In genomic region chr13:67754016-67754415, GRCh38 we compare ENCODE assay signal across 22 cellular contexts.
DNase-seq lines count a peak whose midpoint lies in the region; ATAC-seq, FAIRE-seq and TF ChIP-seq lines count a peak whose summit lies in the region.
"Had no signal": no experiment of that assay in that cellular context is flagged by ENCODE, and none has a peak within 500 bp of the region (broad histone marks: within the 10 kb centered on the region; RNA-seq: fewer than 3 reads in every experiment).

No MANE protein-coding gene starts in this region.

- H2BK15ac ChIP-seq in H1 (ENCODE audit: low read length) (no peak overlapping the region), neuronal stem cell (ENCODE audit: low read length) (no peak overlapping the region)

- H3K23me2 ChIP-seq in H1 (ENCODE audit: low read depth, low read length) = no peaks in the 10 kb centered on the region

- H4K20me1 ChIP-seq in H1 (replicated peaks in 1 of 2; ENCODE audit: control insufficient read depth in 1 of 2, insufficient read depth in 2 of 2, low read length in 2 of 2) (no peaks in the 10 kb centered on the region), neural progenitor cell (ENCODE audit: low read depth) (no peaks in the 10 kb centered on the region)
- H4K20me1 ChIP-seq: BLaER1 treated with 17β-estradiol and CSF1 and Interleukin-3, amounts not matched to agents 10 nM and 100 nM had no signal

- DNase-seq in H1 (ENCODE audit: low read depth in 1 of 2, low spot score in 2 of 2) (no peak), neural progenitor cell (ENCODE audit: low spot score) (peak; percentile 90), neuronal stem cell (ENCODE audit: low spot score) (peak; percentile 69), amygdala (lab: John Stamatoyannopoulos, UW) (no peak)
- DNase-seq: AML-193; Caco-2; Calu3; CD4-positive, alpha-beta T cell; CD8-positive, alpha-beta T cell; DMS79 treated with DMSO at 0.1 percent for 48 hours; GF-D8 had no signal

- no peak for TF ChIP-seq POLR2A in H1 (IDR thresholded peaks at IDR 0.05; ENCODE audit: control extremely low read depth in 1 of 2, low read depth in 2 of 2, low read length in 2 of 2)

- no peak overlapping the region for H3K14ac ChIP-seq in H1 (ENCODE audit: insufficient read length)
- no peak overlapping the region for H3K14ac ChIP-seq in neuronal stem cell (ENCODE audit: low read length)

- no peaks in the 10 kb centered on the region for H3K79me2 ChIP-seq in H1 (ENCODE audit: control insufficient read depth in 1 of 2, insufficient read depth in 2 of 2, low read length in 2 of 2)
- H3K79me2 ChIP-seq in neural progenitor cell (ENCODE audit: low read depth) = no peaks in the 10 kb centered on the region

- ATAC-seq in GM21390 (IDR thresholded peaks at IDR 0.05; ENCODE audit: unreplicated experiment) = no peak
- ATAC-seq in GM21526 (IDR thresholded peaks at IDR 0.05; ENCODE audit: low FRiP score, unreplicated experiment) = no peak
- ATAC-seq: A549; CD8-positive, alpha-beta T cell had no signal

- H3K27me3 ChIP-seq in H1 (replicated peaks in 1 of 4; ENCODE audit: control insufficient read depth in 3 of 4, extremely low read depth in 1 of 4, insufficient read depth in 3 of 4, low read length in 3 of 4) (no peaks in the 10 kb centered on the region), neural progenitor cell (no peaks in the 10 kb centered on the region), neuronal stem cell (ENCODE audit: control insufficient read depth in 3 of 3, insufficient read depth in 3 of 3, low read depth in 1 of 3, low read length in 3 of 3) (no peaks in the 10 kb centered on the region)
- H3K27me3 ChIP-seq: BLaER1 treated with 17β-estradiol and CSF1 and Interleukin-3, amounts not matched to agents 10 nM and 100 nM had no signal

- no peak overlapping the region for H4K5ac ChIP-seq in H1 (ENCODE audit: insufficient read length, low read depth, low read length)

- H2BK5ac ChIP-seq in H1 (ENCODE audit: low read depth, low read length) (no peak overlapping the region), neuronal stem cell (ENCODE audit: low read length) (no peak overlapping the region)

- H3K9ac ChIP-seq in H1 (replicated peaks in 1 of 4; ENCODE audit: extremely low read depth in 1 of 4, low read depth in 3 of 4, low read length in 3 of 4) (no peak overlapping the region), neural progenitor cell (no peak overlapping the region), neuronal stem cell (ENCODE audit: low read depth, low read length, poor library complexity) (no peak overlapping the region)
- H3K9ac ChIP-seq: BLaER1 treated with 17β-estradiol and CSF1 and Interleukin-3, amounts not matched to agents 10 nM and 100 nM had no signal

- H4K91ac ChIP-seq in H1 (replicated peaks; ENCODE audit: insufficient read length, low read length) (no peak overlapping the region), neuronal stem cell (ENCODE audit: low read depth, low read length, poor library complexity) (no peak overlapping the region)

- H3K56ac ChIP-seq in H1 (replicated peaks; ENCODE audit: insufficient read length, low read depth, low read length) = no peak overlapping the region

- H2AK5ac ChIP-seq in H1 (ENCODE audit: low read depth, low read length) (no peak overlapping the region), neuronal stem cell (ENCODE audit: low read depth, low read length) (no peak overlapping the region)

- H3K4ac ChIP-seq in H1 (replicated peaks; ENCODE audit: insufficient read length, low read depth, low read length) = no peak overlapping the region
- H3K4ac ChIP-seq in neuronal stem cell (ENCODE audit: low read length) = no peak overlapping the region

- H3K4me3 ChIP-seq in H1 (ENCODE audit: extremely low read depth in 1 of 4, insufficient read depth in 2 of 4, low read depth in 3 of 4, low read length in 4 of 4) (no peak overlapping the region), neural progenitor cell (peak overlapping the region; percentile 15), neuronal stem cell (ENCODE audit: low read length in 2 of 2) (no peak overlapping the region)
- H3K4me3 ChIP-seq: A549; BLaER1 treated with 17β-estradiol and CSF1 and Interleukin-3, amounts not matched to agents 10 nM and 100 nM had no signal

- no peaks in the 10 kb centered on the region for H3K79me1 ChIP-seq in H1 (ENCODE audit: low read depth, low read length)
- no peaks in the 10 kb centered on the region for H3K79me1 ChIP-seq in neuronal stem cell (ENCODE audit: low read depth, low read length)

- H3K4me1 ChIP-seq in H1 (replicated peaks in 1 of 4; ENCODE audit: control insufficient read depth in 3 of 4, insufficient read depth in 4 of 4, low read length in 3 of 4) (peaks cover 0 to 3% (median 1%) of the 10 kb centered on the region in 4 experiments; a peak in 1 of 7 replicates), neural progenitor cell (peaks cover 34% of the 10 kb centered on the region), neuronal stem cell (ENCODE audit: control insufficient read depth in 2 of 2, insufficient read depth in 1 of 2, low read depth in 1 of 2, low read length in 2 of 2) (peaks cover 2 to 5% of the 10 kb centered on the region in 2 donors)
- H3K4me1 ChIP-seq: A549; BLaER1 treated with 17β-estradiol and CSF1 and Interleukin-3, amounts not matched to agents 10 nM and 100 nM; Caco-2 had no signal

- no peak overlapping the region for H4K8ac ChIP-seq in H1 (ENCODE audit: extremely low read depth, insufficient read depth, low read length)
- no peak overlapping the region for H4K8ac ChIP-seq in neuronal stem cell (ENCODE audit: low read depth, low read length)

- H3F3A ChIP-seq in neural progenitor cell (ENCODE audit: low read depth) = peaks cover 18% of the 10 kb centered on the region

- H3K36me3 ChIP-seq in H1 (ENCODE audit: control insufficient read depth in 2 of 4, insufficient read depth in 4 of 4, low read length in 3 of 4) (no peaks in the 10 kb centered on the region), neural progenitor cell (peaks cover under 1% of the 10 kb centered on the region), neuronal stem cell (replicated peaks in 1 of 2; ENCODE audit: control insufficient read depth in 2 of 2, insufficient read depth in 2 of 2, low read length in 2 of 2) (no peaks in the 10 kb centered on the region)
- H3K36me3 ChIP-seq: BLaER1 treated with 17β-estradiol and CSF1 and Interleukin-3, amounts not matched to agents 10 nM and 100 nM had no signal

- peaks cover 2% of the 10 kb centered on the region for H3K36me3 Mint-ChIP-seq in neural progenitor cell
- H3K36me3 Mint-ChIP-seq: CD8-positive, alpha-beta T cell had no signal

- no peak overlapping the region for H3K4me2 ChIP-seq in H1 (ENCODE audit: insufficient read depth in 1 of 2, low read depth in 2 of 2, low read length in 2 of 2)
- H3K4me2 ChIP-seq in neural progenitor cell = peak overlapping the region; percentile 64
- no peak overlapping the region for H3K4me2 ChIP-seq in neuronal stem cell (ENCODE audit: insufficient read depth, low read length, poor library complexity, severe bottlenecking)
- H3K4me2 ChIP-seq: A549; BLaER1 treated with 17β-estradiol and CSF1 and Interleukin-3, amounts not matched to agents 10 nM and 100 nM had no signal

- TF ChIP-seq RAD21 in H1 (IDR thresholded peaks at IDR 0.05 in 1 of 2, conservative IDR thresholded peaks at IDR 0.05 in 1 of 2; ENCODE audit: low read depth in 2 of 2, low read length in 2 of 2) = no peak

- H3K23ac ChIP-seq in H1 (ENCODE audit: insufficient read length) = no peak overlapping the region
- no peak overlapping the region for H3K23ac ChIP-seq in neuronal stem cell (ENCODE audit: low read depth, low read length, poor library complexity)

- peaks cover 5% of the 10 kb centered on the region for H3K9me3 Mint-ChIP-seq in neural progenitor cell

- H3K4me1 Mint-ChIP-seq in neural progenitor cell = peaks cover 33% of the 10 kb centered on the region
- H3K4me1 Mint-ChIP-seq: B cell had no signal

- no peak overlapping the region for H3K4me3 Mint-ChIP-seq in neural progenitor cell
- H3K4me3 Mint-ChIP-seq: B cell; CD4-positive, alpha-beta T cell; CD8-positive, alpha-beta T cell had no signal

- no peak for TF ChIP-seq CTCF in H1 (IDR thresholded peaks at IDR 0.05; ENCODE audit: control extremely low read depth in 1 of 3, insufficient read depth in 1 of 3, low read depth in 1 of 3, low read length in 3 of 3)
- TF ChIP-seq CTCF in neural progenitor cell (IDR thresholded peaks at IDR 0.05) = no peak

- peak overlapping the region; percentile 79 for H3K27ac Mint-ChIP-seq in neural progenitor cell
- H3K27ac Mint-ChIP-seq: B cell; CD4-positive, alpha-beta T cell; CD8-positive, alpha-beta T cell had no signal

- H3K9me3 ChIP-seq in H1 (ENCODE audit: insufficient read depth in 2 of 2, low read depth in 1 of 2, low read length in 1 of 2) (no peaks in the 10 kb centered on the region), neural progenitor cell (ENCODE audit: low read depth) (no peaks in the 10 kb centered on the region), neuronal stem cell (replicated peaks in 1 of 2; ENCODE audit: control insufficient read depth in 2 of 2, insufficient read depth in 1 of 2, low read depth in 1 of 2, low read length in 2 of 2) (no peaks in the 10 kb centered on the region)
- H3K9me3 ChIP-seq: A549, Caco-2 had no signal

- H2BK120ac ChIP-seq in H1 (replicated peaks; ENCODE audit: low read depth, low read length) = no peak overlapping the region
- H2BK120ac ChIP-seq in neuronal stem cell (ENCODE audit: low read depth, low read length) = no peak overlapping the region

- no peak overlapping the region for H3K18ac ChIP-seq in H1 (ENCODE audit: extremely low read depth, low read length)
- H3K18ac ChIP-seq in neuronal stem cell (ENCODE audit: low read length) = no peak overlapping the region

- H2AFZ ChIP-seq in H1 (ENCODE audit: low read length) (no peak overlapping the region), neural progenitor cell (replicated peaks) (no peak overlapping the region), neuronal stem cell (ENCODE audit: low read length) (peak overlapping the region; percentile 42)

- 0 out of 2 replicates have a peak overlapping the region, but pooled peaks have one; percentile 61 for H2BK20ac ChIP-seq in H1 (ENCODE audit: low read length)

- peaks cover 2% of the 10 kb centered on the region for H3K27me3 Mint-ChIP-seq in neural progenitor cell (ENCODE audit: insufficient read depth, low read depth)
- H3K27me3 Mint-ChIP-seq: B cell; CD4-positive, alpha-beta T cell had no signal

- CTCF ChIA-PET in H1 (lab: Charles Lee; ENCODE audit: partially characterized antibody) = interaction anchor here (1.0 to 1.4 kb wide), 3 partner anchors 9 to 18 kb away, joined by 3 to 4 read pairs (median 3); no protein-coding TSS in a partner anchor

- POLR2A ChIA-PET in H1 (lab: Charles Lee; ENCODE audit: partially characterized antibody) = no interaction called here

- no peak for TF ChIP-seq EP300 in H1 (IDR thresholded peaks at IDR 0.05; ENCODE audit: borderline replicate concordance in 1 of 2, low read depth in 2 of 2, low read length in 2 of 2)

- H2BK12ac ChIP-seq in H1 (ENCODE audit: low read depth, low read length) = no peak overlapping the region
- H2BK12ac ChIP-seq in neuronal stem cell (ENCODE audit: low read length) = no peak overlapping the region

- FAIRE-seq in H1 (lab: Jason Lieb, UNC) = no peak
- FAIRE-seq: A549, D721Med, G401.6, GM12891, GM19239 had no signal

- H3K27ac ChIP-seq in H1 (ENCODE audit: low read depth, low read length) = no peak overlapping the region
- H3K27ac ChIP-seq in neural progenitor cell = peak overlapping the region; percentile 60
- H3K27ac ChIP-seq in neuronal stem cell (replicated peaks; ENCODE audit: low read length) = no peak overlapping the region
- H3K27ac ChIP-seq: 22Rv1; A549; BLaER1 treated with 17β-estradiol and CSF1 and Interleukin-3, amounts not matched to agents 10 nM and 100 nM; C4-2B had no signal

Comparison
In these comparisons a context has a peak if more than half of its experiments do, and no peak if none do; other contexts are left out.
1. DNase-seq: peak in neural progenitor cell (single experiment) and neuronal stem cell (single experiment); none in H1 (0 of 2) and amygdala (0 of 56).